ENCODE assay signal across 18 cellular contexts in the genomic region with DNA sequence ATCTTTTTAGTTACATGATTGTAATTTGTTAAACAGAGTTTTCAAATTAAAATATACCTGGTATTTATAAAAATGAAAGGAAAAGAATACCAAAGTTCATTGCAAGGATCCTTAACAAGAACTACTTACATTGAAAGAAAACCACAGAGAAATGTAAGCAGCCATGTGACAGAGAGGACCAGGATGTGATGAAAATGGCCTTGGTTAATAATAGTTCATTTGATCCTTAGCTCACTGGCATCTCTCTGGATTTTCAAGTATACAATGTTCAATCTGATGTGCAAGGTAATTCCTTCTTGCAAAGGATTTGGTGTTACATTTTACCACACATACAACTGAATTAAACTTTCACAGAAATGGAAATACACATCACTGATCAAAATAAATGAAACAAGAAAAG. TPM values are rescaled to one million over a fixed set of nuclear protein-coding genes. Genes with fewer than 3 reads are reported as not detected.
DNase-seq lines count a peak whose midpoint lies in the region; ATAC-seq and TF ChIP-seq lines count a peak whose summit lies in the region.
"Had no signal": no experiment of that assay in that cellular context is flagged by ENCODE, and none has a peak within 500 bp of the region (broad histone marks: within the 10 kb centered on the region; RNA-seq: fewer than 3 reads in every experiment).

No MANE protein-coding gene starts in this region.

- no peaks in the 10 kb centered on the region for H3K9me3 Mint-ChIP-seq in HFFc6
- H3K9me3 Mint-ChIP-seq: CD4-positive, CD25-positive, alpha-beta regulatory T cell; CD8-positive, alpha-beta T cell had no signal

- no peaks in the 10 kb centered on the region for H3K4me1 ChIP-seq in upper lobe of right lung
- H3K4me1 ChIP-seq: HAP-1 had no signal

- no peaks in the 10 kb centered on the region for H3K9me3 ChIP-seq in upper lobe of right lung
- H3K9me3 ChIP-seq: BLaER1, HAP-1 had no signal

- H3K36me3 ChIP-seq in upper lobe of right lung = no peaks in the 10 kb centered on the region
- H3K36me3 ChIP-seq: BLaER1, HAP-1 had no signal

- peaks cover 7% of the 10 kb centered on the region for H3K4me1 Mint-ChIP-seq in HFFc6 (ENCODE audit: low read depth)
- H3K4me1 Mint-ChIP-seq: B cell had no signal

- no peaks in the 10 kb centered on the region for H3K27me3 ChIP-seq in upper lobe of right lung
- H3K27me3 ChIP-seq: BLaER1 had no signal

- intact Hi-C loops in upper lobe of right lung (cut with DNase I) = no loop called here

- H3K27ac ChIP-seq in upper lobe of right lung = no peak overlapping the region
- H3K27ac ChIP-seq: BLaER1, C4-2B had no signal

- no peak overlapping the region for H3K27ac Mint-ChIP-seq in HFFc6
- H3K27ac Mint-ChIP-seq: B cell; CD4-positive, CD25-positive, alpha-beta regulatory T cell; CD8-positive, alpha-beta T cell had no signal

- TF ChIP-seq CTCF in upper lobe of right lung (IDR thresholded peaks at IDR 0.05) (no peak), HFFc6 (IDR thresholded peaks at IDR 0.05) (no peak)

- H3K36me3 Mint-ChIP-seq in HFFc6 (ENCODE audit: low read depth) = no peaks in the 10 kb centered on the region
- H3K36me3 Mint-ChIP-seq: CD4-positive, CD25-positive, alpha-beta regulatory T cell; CD8-positive, alpha-beta T cell had no signal

- H3K27me3 Mint-ChIP-seq in HFFc6 (ENCODE audit: insufficient read depth) = peaks cover 18% of the 10 kb centered on the region
- H3K27me3 Mint-ChIP-seq: B cell; CD4-positive, CD25-positive, alpha-beta regulatory T cell had no signal

- ATAC-seq in upper lobe of right lung = peak; percentile 34
- no peak for ATAC-seq in HG03439 (IDR thresholded peaks at IDR 0.05; ENCODE audit: unreplicated experiment)
- ATAC-seq: CD8-positive, alpha-beta T cell had no signal

- DNase-seq in COLO829 (ENCODE audit: low spot score) (peak; percentile 22), MV-4-11 (lab: John Stamatoyannopoulos, UW) (peak; percentile 1), SK-MEL-5 (ENCODE audit: low read depth, low spot score) (peak; percentile 69), upper lobe of right lung (no peak), amygdala (lab: John Stamatoyannopoulos, UW) (no peak), HFFc6 (no peak)
- DNase-seq: CD4-positive, CD25-positive, alpha-beta regulatory T cell; CD8-positive, alpha-beta T cell; DMS 273 treated with DMSO at 0.1 percent for 48 hours; DMS79; EL; GF-D8; GOT3 had no signal

- in situ Hi-C loops in SK-MEL-5 (cut with HindIII; ENCODE audit: low pct_unique_long_range_greater_than_20kb, low sequenced_read_pairs) = no loop called here

- H3K4me3 Mint-ChIP-seq in HFFc6 = no peak overlapping the region
- H3K4me3 Mint-ChIP-seq: B cell; CD8-positive, alpha-beta T cell had no signal

- no peak overlapping the region for H3K4me3 ChIP-seq in upper lobe of right lung
- H3K4me3 ChIP-seq: BLaER1, HAP-1 had no signal

RNA-seq across cellular contexts. Expression of a gene that starts 22.8 kb away (rescaled TPM):
- 451 and 474 TPM in 2 replicates for total RNA-seq in SK-MEL-5 (2014; rRNA removed; shearing (Covaris generic))
- polyA plus RNA-seq in SK-MEL-5 (2015; cell fraction: cytosol; rRNA removed) = 569 and 664 TPM in 2 replicates
- 175 and 176 TPM in 2 replicates for polyA plus RNA-seq in SK-MEL-5 (2015; cell fraction: nucleus; rRNA removed)
- 1,071 TPM for total RNA-seq in upper lobe of right lung
- total RNA-seq in HFFc6 (2021; fragmentation: NEBNext Ultra II Directional; extraction: Animal tissue kit (Norgen Biotek cat#: 25700)) = 100 to 1,000 TPM; 116 to 159 (median 149) TPM

Comparison
In these comparisons a context has a peak if more than half of its experiments do, and no peak if none do; other contexts are left out.
1. DNase-seq: peak in COLO829 (single experiment), MV-4-11 (single experiment) and SK-MEL-5 (single experiment); none in upper lobe of right lung (single experiment), amygdala (0 of 56) and HFFc6 (single experiment).